In the genomic region with DNA sequence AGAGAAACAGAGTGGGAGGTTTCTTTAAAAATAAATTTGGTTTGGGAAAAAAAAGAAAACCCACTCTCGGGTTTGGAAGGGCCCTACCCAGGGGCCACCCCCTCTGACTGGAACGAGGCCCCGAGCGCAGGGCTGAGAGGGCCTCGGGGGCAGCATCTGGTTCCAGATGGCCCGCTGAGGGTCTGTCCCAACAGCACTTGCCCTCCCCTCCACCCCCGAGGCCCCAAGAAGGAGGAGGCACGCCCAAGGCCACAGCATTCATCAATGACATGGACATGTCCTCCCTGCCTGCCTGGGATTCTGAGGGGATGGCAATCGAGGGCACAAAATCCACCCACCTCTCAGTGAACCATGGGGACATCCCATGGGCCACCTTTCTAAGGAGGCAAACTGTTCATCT, we compare ENCODE assay signal across 14 cellular contexts. TPM values are rescaled to one million over a fixed set of nuclear protein-coding genes. Genes with fewer than 3 reads are reported as not detected.
DNase-seq lines count a peak whose midpoint lies in the region; ATAC-seq and TF ChIP-seq lines count a peak whose summit lies in the region.
"Had no signal": no experiment of that assay in that cellular context is flagged by ENCODE, and none has a peak within 500 bp of the region (broad histone marks: within the 10 kb centered on the region; RNA-seq: fewer than 3 reads in every experiment).

No MANE protein-coding gene starts in this region.

- DNase-seq in H7 (peak; percentile 24), right cardiac atrium (peak in 1 of 3 donors; percentile 69), smooth muscle cell (lab: John Stamatoyannopoulos, UW; ENCODE audit: unreplicated experiment) (no peak), GM20000 (ENCODE audit: low spot score) (no peak), left lobe of liver (ENCODE audit: low spot score) (no peak)
- no peak for DNase-seq in stimulated activated CD4-positive, alpha-beta T cell treated with anti-CD3 and anti-CD28 coated beads, Interleukin-2, amount 100 ng/mL, for 24 hours
- DNase-seq: activated CD8-positive, alpha-beta T cell treated with anti-CD3 and anti-CD28 coated beads for 36 hours; colonic mucosa; Karpas-422; Peyer's patch; stimulated activated naive CD4-positive, alpha-beta T cell; transverse colon had no signal

- H3K27me3 Mint-ChIP-seq in activated T-helper 17 cell treated with anti-CD3 and anti-CD28 coated beads, Interleukin-2, amount 50 U/mL, for 72 hours = no peaks in the 10 kb centered on the region
- H3K27me3 Mint-ChIP-seq: activated CD8-positive, alpha-beta T cell treated with anti-CD3 and anti-CD28 coated beads for 36 hours had no signal

- H3K27ac ChIP-seq in right cardiac atrium (ENCODE audit: low read length) (peak overlapping the region; percentile 10), smooth muscle cell (ENCODE audit: low read depth) (peak overlapping the region; percentile 39)
- H3K27ac ChIP-seq: colonic mucosa had no signal

- peaks cover 6% of the 10 kb centered on the region for H3K4me1 Mint-ChIP-seq in activated T-helper 17 cell treated with anti-CD3 and anti-CD28 coated beads, Interleukin-2, amount 50 U/mL, for 72 hours

- WGBS in right cardiac atrium = 65% methylated on average over 9 of the region's 9 CpGs
- 69% methylated on average over 9 of the region's 9 CpGs for WGBS in smooth muscle cell (ENCODE audit: low lambda C conversion rate)

- no peaks in the 10 kb centered on the region for H3K36me3 Mint-ChIP-seq in activated T-helper 17 cell treated with anti-CD3 and anti-CD28 coated beads, Interleukin-2, amount 50 U/mL, for 72 hours (ENCODE audit: low read depth)

- H3K79me2 ChIP-seq in smooth muscle cell (ENCODE audit: low read depth) = no peaks in the 10 kb centered on the region

- H3F3A ChIP-seq in smooth muscle cell (ENCODE audit: low read depth) = no peaks in the 10 kb centered on the region

- H4K20me1 ChIP-seq in smooth muscle cell (ENCODE audit: low read depth) = no peaks in the 10 kb centered on the region

- H3K9ac ChIP-seq in smooth muscle cell (ENCODE audit: low read depth) = no peak overlapping the region

- H3K4me2 ChIP-seq in smooth muscle cell = no peak overlapping the region

- H3K27ac Mint-ChIP-seq in activated T-helper 17 cell treated with anti-CD3 and anti-CD28 coated beads, Interleukin-2, amount 50 U/mL, for 72 hours = peak overlapping the region; percentile 52
- H3K27ac Mint-ChIP-seq: activated CD8-positive, alpha-beta T cell treated with anti-CD3 and anti-CD28 coated beads for 36 hours; B cell had no signal

- H3K36me3 ChIP-seq in H7 (replicated peaks; ENCODE audit: control insufficient read depth, insufficient read depth, low read length) (no peaks in the 10 kb centered on the region), smooth muscle cell (ENCODE audit: low read depth) (no peaks in the 10 kb centered on the region)
- H3K36me3 ChIP-seq: colonic mucosa, Peyer's patch, transverse colon had no signal

- intact Hi-C loops in right cardiac atrium (cut with DNase I) = no loop called here

- H3K4me3 Mint-ChIP-seq in activated T-helper 17 cell treated with anti-CD3 and anti-CD28 coated beads, Interleukin-2, amount 50 U/mL, for 72 hours = no peak overlapping the region
- H3K4me3 Mint-ChIP-seq: activated CD8-positive, alpha-beta T cell treated with anti-CD3 and anti-CD28 coated beads for 36 hours; B cell had no signal

- H3K4me3 ChIP-seq in H7 (ENCODE audit: insufficient read depth, low read depth, low read length) (no peak overlapping the region), right cardiac atrium (ENCODE audit: low read length) (no peak overlapping the region), smooth muscle cell (no peak overlapping the region)
- H3K4me3 ChIP-seq: colonic mucosa, Peyer's patch, transverse colon had no signal

- H3K27me3 ChIP-seq in H7 (ENCODE audit: control insufficient read depth, insufficient read depth, low read length) (no peaks in the 10 kb centered on the region), right cardiac atrium (ENCODE audit: control insufficient read depth, insufficient read depth) (no peaks in the 10 kb centered on the region), smooth muscle cell (ENCODE audit: low read depth) (no peaks in the 10 kb centered on the region)
- H3K27me3 ChIP-seq: Peyer's patch had no signal

- H3K4me1 ChIP-seq in right cardiac atrium (ENCODE audit: control insufficient read depth, insufficient read depth, low read length) (no peaks in the 10 kb centered on the region), smooth muscle cell (ENCODE audit: low read depth) (peaks cover 10% of the 10 kb centered on the region)
- H3K4me1 ChIP-seq: colonic mucosa had no signal

- H3K9me3 ChIP-seq in right cardiac atrium (ENCODE audit: control insufficient read depth, low read length) (no peaks in the 10 kb centered on the region), smooth muscle cell (replicated peaks; ENCODE audit: low read depth) (no peaks in the 10 kb centered on the region)
- H3K9me3 ChIP-seq: colonic mucosa, Peyer's patch, transverse colon had no signal

- TF ChIP-seq CTCF in smooth muscle cell (IDR thresholded peaks at IDR 0.05; ENCODE audit: borderline replicate concordance, insufficient read depth, poor library complexity, severe bottlenecking) = no peak
- TF ChIP-seq CTCF in GM20000 (IDR thresholded peaks at IDR 0.05; ENCODE audit: extremely low read depth, missing control alignments) = no peak

- no peak for ATAC-seq in activated T-helper 17 cell treated with anti-CD3 and anti-CD28 coated beads, Interleukin-2, amount 50 U/mL, for 72 hours (replicated peaks)
- peak in 1 of 2 donors; percentile 5 for ATAC-seq in right cardiac atrium
- ATAC-seq in left lobe of liver = no peak
- ATAC-seq: activated CD8-positive, alpha-beta T cell treated with anti-CD3 and anti-CD28 coated beads for 36 hours had no signal

- no peaks in the 10 kb centered on the region for H3K9me3 Mint-ChIP-seq in activated T-helper 17 cell treated with anti-CD3 and anti-CD28 coated beads, Interleukin-2, amount 50 U/mL, for 72 hours
- H3K9me3 Mint-ChIP-seq: activated CD8-positive, alpha-beta T cell treated with anti-CD3 and anti-CD28 coated beads for 36 hours had no signal

- no peak overlapping the region for H2AFZ ChIP-seq in smooth muscle cell (ENCODE audit: low read depth)

RNA-seq across cellular contexts. Expression of a gene that starts 31.5 kb away (rescaled TPM):
- 7.3 and 9.9 TPM in 2 replicates for total RNA-seq in H7 (2014; rRNA removed; shearing (Covaris generic))
- total RNA-seq in activated T-helper 17 cell treated with anti-CD3 and anti-CD28 coated beads, Interleukin-2, amount 50 U/mL, for 72 hours = 1 to 10 TPM; 2.7 to 2.8 TPM
- total RNA-seq in right cardiac atrium = 1 to 10 TPM; 2.5 to 3.2 (median 2.8) TPM
- 1.7 TPM for polyA plus RNA-seq in right cardiac atrium
- 3.3 and 4.5 TPM in 2 replicates for total RNA-seq in smooth muscle cell
- polyA plus RNA-seq in smooth muscle cell = 10.1 and 11.8 TPM in 2 replicates
- total RNA-seq in left lobe of liver = 208 TPM

Comparison
In these comparisons a context has a peak if more than half of its experiments do, and no peak if none do; other contexts are left out.
1. RNA of a gene that starts 31.5 kb away (total RNA-seq): 208 TPM in left lobe of liver (single experiment); 7.3 to 9.9 TPM in H7, 3.3 to 4.5 TPM in smooth muscle cell, 2.5 to 3.2 TPM in right cardiac atrium and 2.7 to 2.8 TPM in activated T-helper 17 cell treated with anti-CD3 and anti-CD28 coated beads, Interleukin-2, amount 50 U/mL, for 72 hours; every median in the first group is over 10 times any median in the second.